Comparison of ENCODE assay signal across 9 cellular contexts in the genomic region with DNA sequence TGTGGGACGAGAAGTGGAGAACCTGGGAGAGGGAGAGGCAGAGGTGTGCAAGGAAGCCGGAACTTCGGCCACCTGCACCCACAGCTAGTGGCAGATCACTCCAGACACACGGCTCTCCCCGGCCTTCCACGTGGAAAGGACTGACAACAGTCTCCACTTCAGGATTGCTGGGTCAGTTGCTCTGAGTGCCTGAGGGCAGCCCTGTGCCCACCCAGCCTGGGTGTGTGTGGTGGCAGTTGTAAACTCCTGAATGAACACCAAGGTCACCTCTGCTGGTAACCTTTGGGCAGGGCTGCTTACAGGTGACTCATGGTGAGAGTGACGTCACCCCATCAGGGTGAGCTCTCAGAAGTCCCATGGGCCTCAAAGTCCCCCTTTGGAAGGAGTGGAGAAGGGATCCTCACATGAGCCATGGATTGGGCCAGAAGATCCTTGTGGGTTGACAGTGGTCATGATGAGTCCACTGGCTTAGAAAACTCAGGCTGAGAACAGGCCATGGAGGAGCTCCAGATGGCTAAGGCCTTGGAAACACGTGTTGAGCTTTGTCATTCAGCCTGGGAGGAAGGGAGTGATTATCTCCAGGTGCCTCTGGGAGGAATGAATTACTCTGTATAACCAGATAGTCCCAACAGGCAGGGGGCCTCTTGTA.
A peak's percentile ranks its signal among the peaks of the same experiment; 100 is the strongest.
DNase-seq lines count a peak whose midpoint lies in the region; ATAC-seq and TF ChIP-seq lines count a peak whose summit lies in the region.
"Had no signal": no experiment of that assay in that cellular context is flagged by ENCODE, and none has a peak within 500 bp of the region (broad histone marks: within the 10 kb centered on the region; RNA-seq: fewer than 3 reads in every experiment).

No MANE protein-coding gene starts in this region.

- peak overlapping the region; percentile 36 for H3K56ac ChIP-seq in mesendoderm (ENCODE audit: low read length)

- peaks cover 3% of the 10 kb centered on the region for H3K36me3 Mint-ChIP-seq in activated naive CD8-positive, alpha-beta T cell treated with anti-CD3 and anti-CD28 coated beads, Interleukin-2, amount 10 ng/mL, durations not matched to agents 7 days and 5 days
- H3K36me3 Mint-ChIP-seq in naive thymus-derived CD4-positive, alpha-beta T cell = peaks cover 0 to 24% (median 4%) of the 10 kb centered on the region in 5 donors

- no peak overlapping the region for H2BK15ac ChIP-seq in mesendoderm (replicated peaks; ENCODE audit: low read depth)

- no peak overlapping the region for H4K8ac ChIP-seq in mesendoderm (ENCODE audit: low read depth, low read length)

- ATAC-seq in activated naive CD8-positive, alpha-beta T cell treated with anti-CD3 and anti-CD28 coated beads, Interleukin-2, amount 10 ng/mL, durations not matched to agents 7 days and 5 days (ENCODE audit: low read depth) = peak; percentile 19
- no peak for ATAC-seq in naive thymus-derived CD4-positive, alpha-beta T cell
- ATAC-seq in GM21529 (IDR thresholded peaks at IDR 0.05; ENCODE audit: unreplicated experiment) = no peak

- H3K27me3 Mint-ChIP-seq in activated naive CD8-positive, alpha-beta T cell treated with anti-CD3 and anti-CD28 coated beads, Interleukin-2, amount 10 ng/mL, durations not matched to agents 7 days and 5 days = no peaks in the 10 kb centered on the region
- no peaks in the 10 kb centered on the region for H3K27me3 Mint-ChIP-seq in naive thymus-derived CD4-positive, alpha-beta T cell

- H3K4me1 Mint-ChIP-seq in activated naive CD8-positive, alpha-beta T cell treated with anti-CD3 and anti-CD28 coated beads, Interleukin-2, amount 10 ng/mL, durations not matched to agents 7 days and 5 days = peaks cover 14% of the 10 kb centered on the region
- H3K4me1 Mint-ChIP-seq in naive thymus-derived CD4-positive, alpha-beta T cell = peaks cover 35 to 73% (median 51%) of the 10 kb centered on the region in 7 donors

- no peak overlapping the region for H2BK5ac ChIP-seq in mesendoderm (ENCODE audit: low read length)

- H3K79me1 ChIP-seq in mesendoderm (ENCODE audit: low read length) = peaks cover 38% of the 10 kb centered on the region

- no peak overlapping the region for H3K23ac ChIP-seq in mesendoderm (ENCODE audit: low read length)

- no peaks in the 10 kb centered on the region for H3K9me3 ChIP-seq in naive thymus-derived CD4-positive, alpha-beta T cell (ENCODE audit: control insufficient read depth in 2 of 3, low read length in 3 of 3)

- no peak overlapping the region for H4K5ac ChIP-seq in mesendoderm (ENCODE audit: low read length)

- peaks cover 17% of the 10 kb centered on the region for H3K4me1 ChIP-seq in mesendoderm (ENCODE audit: control insufficient read depth, low read depth, low read length)
- peaks cover 20 to 23% of the 10 kb centered on the region in 2 donors for H3K4me1 ChIP-seq in naive thymus-derived CD4-positive, alpha-beta T cell (ENCODE audit: control insufficient read depth in 2 of 2, insufficient read depth in 2 of 2, low read length in 2 of 2)

- H3K4me3 Mint-ChIP-seq in activated naive CD8-positive, alpha-beta T cell treated with anti-CD3 and anti-CD28 coated beads, Interleukin-2, amount 10 ng/mL, durations not matched to agents 7 days and 5 days = no peak overlapping the region
- no peak overlapping the region for H3K4me3 Mint-ChIP-seq in naive thymus-derived CD4-positive, alpha-beta T cell

- H2BK120ac ChIP-seq in mesendoderm (ENCODE audit: low read depth, low read length) = no peak overlapping the region

- H3K18ac ChIP-seq in mesendoderm (ENCODE audit: low read length) = no peak overlapping the region

- DNase-seq in DMS53 treated with DMSO at 0.1 percent for 48 hours (lab: John Stamatoyannopoulos, UW; ENCODE audit: unreplicated experiment) (peak; percentile 45), HT1080 (ENCODE audit: low read depth) (peak; percentile 51), mesendoderm (peak; percentile 61), HEK293T (ENCODE audit: extremely low spot score) (no peak), HT-29 (ENCODE audit: low spot score) (no peak)
- no peak for DNase-seq in activated naive CD8-positive, alpha-beta T cell treated with anti-CD3 and anti-CD28 coated beads, Interleukin-2, amount 10 ng/mL, durations not matched to agents 7 days and 5 days
- no peak for DNase-seq in naive thymus-derived CD4-positive, alpha-beta T cell
- DNase-seq: H7 had no signal

- H3K27ac Mint-ChIP-seq in activated naive CD8-positive, alpha-beta T cell treated with anti-CD3 and anti-CD28 coated beads, Interleukin-2, amount 10 ng/mL, durations not matched to agents 7 days and 5 days = no peak overlapping the region
- H3K27ac Mint-ChIP-seq in naive thymus-derived CD4-positive, alpha-beta T cell = peak overlapping the region in 3 of 9 donors; percentile 48 to 56 (median 51)

- no peak overlapping the region for H3K4me3 ChIP-seq in mesendoderm (ENCODE audit: low read length)
- H3K4me3 ChIP-seq in naive thymus-derived CD4-positive, alpha-beta T cell (ENCODE audit: low read length) = no peak overlapping the region

- no peak overlapping the region for H3K9ac ChIP-seq in mesendoderm (ENCODE audit: low read length)

- H3K27ac ChIP-seq in mesendoderm (ENCODE audit: low read depth, low read length) = no peak overlapping the region
- H3K27ac ChIP-seq in naive thymus-derived CD4-positive, alpha-beta T cell (ENCODE audit: low read depth, low read length) = no peak overlapping the region

- H3K27me3 ChIP-seq in mesendoderm (ENCODE audit: insufficient read depth, low read length, poor library complexity) = no peaks in the 10 kb centered on the region
- no peaks in the 10 kb centered on the region for H3K27me3 ChIP-seq in naive thymus-derived CD4-positive, alpha-beta T cell (ENCODE audit: control insufficient read depth in 2 of 2, insufficient read depth in 2 of 2, low read length in 2 of 2)

- POLR2A ChIA-PET in activated naive CD8-positive, alpha-beta T cell treated with anti-CD3 and anti-CD28 coated beads, Interleukin-2, amount 10 ng/mL, durations not matched to agents 7 days and 5 days (lab: Charles Lee) = no interaction called here
- POLR2A ChIA-PET in naive thymus-derived CD4-positive, alpha-beta T cell (lab: Charles Lee) = no interaction called here
- POLR2A ChIA-PET in HEK293T (lab: Yijun Ruan, JAX) = no interaction called here

- CTCF ChIA-PET in naive thymus-derived CD4-positive, alpha-beta T cell (lab: Charles Lee) = interaction anchor here (0.9 to 2.4 kb wide), 3 partner anchors 30 to 74 kb away, joined by 5 to 11 read pairs (median 6); no protein-coding TSS in a partner anchor
- CTCF ChIA-PET in HEK293T (lab: Yijun Ruan, JAX) = no interaction called here

- no peak overlapping the region for H3K4me2 ChIP-seq in mesendoderm (ENCODE audit: low read length)

- intact Hi-C loops in naive thymus-derived CD4-positive, alpha-beta T cell (cut with micrococcal nuclease) = loop anchor here in 1 of 2 donors (2.0 kb wide), 1 partner anchor 71 kb away; a partner anchor contains a TSS

- no peaks in the 10 kb centered on the region for H3K9me3 Mint-ChIP-seq in activated naive CD8-positive, alpha-beta T cell treated with anti-CD3 and anti-CD28 coated beads, Interleukin-2, amount 10 ng/mL, durations not matched to agents 7 days and 5 days
- H3K9me3 Mint-ChIP-seq in naive thymus-derived CD4-positive, alpha-beta T cell = no peaks in the 10 kb centered on the region

- H3K4ac ChIP-seq in mesendoderm (ENCODE audit: low read depth, low read length) = no peak overlapping the region

- no CpG with 5 or more reads among the region's 8 CpGs for WGBS in mesendoderm (ENCODE audit: extremely low coverage, insufficient coverage, low lambda C conversion rate)

- peaks cover 47% of the 10 kb centered on the region for H3K79me2 ChIP-seq in mesendoderm (ENCODE audit: control insufficient read depth, insufficient read depth, low read length)

- no peak overlapping the region for H2AK5ac ChIP-seq in mesendoderm (ENCODE audit: low read length)

- no peaks in the 10 kb centered on the region for H3K36me3 ChIP-seq in mesendoderm (ENCODE audit: control insufficient read depth, insufficient read depth, low read length)
- peaks cover 0 to 31% (median 8%) of the 10 kb centered on the region in 3 experiments for H3K36me3 ChIP-seq in naive thymus-derived CD4-positive, alpha-beta T cell (ENCODE audit: control insufficient read depth in 2 of 3, insufficient read depth in 3 of 3, low read length in 3 of 3)

TF ChIP-seq in HEK293T, 16 proteins besides CTCF, POLR2A, EP300 and RAD21:
- TF ChIP-seq FOXM1 (IDR thresholded peaks at IDR 0.05; ENCODE audit: borderline replicate concordance) = no peak
- TF ChIP-seq HDGF (IDR thresholded peaks at IDR 0.05; ENCODE audit: borderline replicate concordance) = no peak
- TF ChIP-seq, protein P1, sequence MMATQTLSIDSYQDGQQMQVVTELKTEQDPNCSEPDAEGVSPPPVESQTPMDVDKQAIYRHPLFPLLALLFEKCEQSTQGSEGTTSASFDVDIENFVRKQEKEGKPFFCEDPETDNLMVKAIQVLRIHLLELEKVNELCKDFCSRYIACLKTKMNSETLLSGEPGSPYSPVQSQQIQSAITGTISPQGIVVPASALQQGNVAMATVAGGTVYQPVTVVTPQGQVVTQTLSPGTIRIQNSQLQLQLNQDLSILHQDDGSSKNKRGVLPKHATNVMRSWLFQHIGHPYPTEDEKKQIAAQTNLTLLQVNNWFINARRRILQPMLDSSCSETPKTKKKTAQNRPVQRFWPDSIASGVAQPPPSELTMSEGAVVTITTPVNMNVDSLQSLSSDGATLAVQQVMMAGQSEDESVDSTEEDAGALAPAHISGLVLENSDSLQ (IDR thresholded peaks at IDR 0.05) = no peak
- TF ChIP-seq NFRKB (IDR thresholded peaks at IDR 0.05) = no peak
- no peak for TF ChIP-seq BHLHE40 (IDR thresholded peaks at IDR 0.05; ENCODE audit: borderline replicate concordance)
- no peak for TF ChIP-seq FOXK2 (IDR thresholded peaks at IDR 0.05)
- TF ChIP-seq ZNF384 (IDR thresholded peaks at IDR 0.05) = no peak
- TF ChIP-seq LEF1 (IDR thresholded peaks at IDR 0.05; ENCODE audit: borderline replicate concordance) = no peak
- no peak for TF ChIP-seq SP1 (IDR thresholded peaks at IDR 0.05)
- TF ChIP-seq TARDBP (IDR thresholded peaks at IDR 0.05) = no peak
- no peak for TF ChIP-seq CTBP1 (IDR thresholded peaks at IDR 0.05; ENCODE audit: borderline replicate concordance)
- TF ChIP-seq FOXA1 (IDR thresholded peaks at IDR 0.05) = no peak
- no peak for TF ChIP-seq L3MBTL2 (conservative IDR thresholded peaks at IDR 0.05)
- no peak for TF ChIP-seq ARNT (IDR thresholded peaks at IDR 0.05)
- no peak for TF ChIP-seq SUZ12 (IDR thresholded peaks at IDR 0.05)
- TF ChIP-seq ELF4 (IDR thresholded peaks at IDR 0.05) = no peak

Comparison
In these comparisons a context has a peak if more than half of its experiments do, and no peak if none do; other contexts are left out.
1. DNase-seq: peak in DMS53 treated with DMSO at 0.1 percent for 48 hours (single experiment), HT1080 (single experiment) and mesendoderm (single experiment); none in activated naive CD8-positive, alpha-beta T cell treated with anti-CD3 and anti-CD28 coated beads, Interleukin-2, amount 10 ng/mL, durations not matched to agents 7 days and 5 days (single experiment), naive thymus-derived CD4-positive, alpha-beta T cell (0 of 9), HEK293T (single experiment) and HT-29 (single experiment).